ENCODE assay signal across 11 cellular contexts in genomic region chr6:30875244-30876038, GRCh38. TPM values are rescaled to one million over a fixed set of nuclear protein-coding genes. Genes with fewer than 3 reads are reported as not detected.
A peak's percentile ranks its signal among the peaks of the same experiment; 100 is the strongest.
DNase-seq lines count a peak whose midpoint lies in the region; ATAC-seq and TF ChIP-seq lines count a peak whose summit lies in the region.
"Had no signal": no experiment of that assay in that cellular context is flagged by ENCODE, and none has a peak within 500 bp of the region (broad histone marks: within the 10 kb centered on the region; RNA-seq: fewer than 3 reads in every experiment).

No MANE protein-coding gene starts in this region.

- H3K27ac ChIP-seq in RWPE1: peak overlapping the region; percentile 89
- H3K27ac ChIP-seq in hepatocyte: peak overlapping the region; percentile 61
- peak overlapping the region; percentile 14 to 70 (median 20) for H3K27ac ChIP-seq in thyroid gland
- no peak overlapping the region for H3K27ac ChIP-seq in caudate nucleus (ENCODE audit: low read depth, low read length)
- no peak overlapping the region for H3K27ac ChIP-seq in vagina
- H3K27ac ChIP-seq: HL-60 had no signal

- CTCF ChIA-PET in activated CD4-positive, alpha-beta T cell treated with anti-CD3 and anti-CD28 coated beads for 36 hours (lab: Charles Lee): interaction anchor here (0.6 to 2.0 kb wide), 3 partner anchors 46 to 188 kb away, joined by 3 to 13 read pairs (median 3); no protein-coding TSS in a partner anchor
- CTCF ChIA-PET in RWPE1 (lab: Yijun Ruan, JAX): interaction anchor here (0.7 kb wide), 1 partner anchor 47 kb away, joined by 3 read pairs; no protein-coding TSS in a partner anchor

- peaks cover 7% of the 10 kb centered on the region for H3K36me3 Mint-ChIP-seq in activated CD4-positive, alpha-beta T cell treated with anti-CD3 and anti-CD28 coated beads for 36 hours (ENCODE audit: low read depth)

- H3K4me2 ChIP-seq in hepatocyte: no peak overlapping the region

- H3K4me3 Mint-ChIP-seq in activated CD4-positive, alpha-beta T cell treated with anti-CD3 and anti-CD28 coated beads for 36 hours: no peak overlapping the region

- H3K4me1 ChIP-seq in hepatocyte (ENCODE audit: insufficient read depth): peaks cover 14% of the 10 kb centered on the region
- H3K4me1 ChIP-seq in thyroid gland: peaks cover 9 to 27% of the 10 kb centered on the region in 2 donors
- H3K4me1 ChIP-seq in vagina: peaks cover 31% of the 10 kb centered on the region

- no peaks in the 10 kb centered on the region for H3K79me2 ChIP-seq in hepatocyte

- H3K4me1 Mint-ChIP-seq in activated CD4-positive, alpha-beta T cell treated with anti-CD3 and anti-CD28 coated beads for 36 hours: peaks cover 39% of the 10 kb centered on the region

- TF ChIP-seq CTCF in RWPE1 (conservative IDR thresholded peaks at IDR 0.05; ENCODE audit: low read depth) (no peak), hepatocyte (IDR thresholded peaks at IDR 0.05; ENCODE audit: poor library complexity) (no peak), thyroid gland (IDR thresholded peaks at IDR 0.05) (no peak), vagina (IDR thresholded peaks at IDR 0.05) (no peak)

- POLR2A ChIA-PET in activated CD4-positive, alpha-beta T cell treated with anti-CD3 and anti-CD28 coated beads for 36 hours (lab: Charles Lee): no interaction called here
- POLR2A ChIA-PET in RWPE1 (lab: Yijun Ruan, JAX; ENCODE audit: low non-redundant PET): interaction anchor here (0.5 kb wide), 1 partner anchor 43 kb away, joined by 3 read pairs; no protein-coding TSS in a partner anchor

- H3K9me2 ChIP-seq in hepatocyte (replicated peaks; ENCODE audit: insufficient read depth): no peaks in the 10 kb centered on the region

- H3K27me3 ChIP-seq in hepatocyte (no peaks in the 10 kb centered on the region), thyroid gland (no peaks in the 10 kb centered on the region), vagina (no peaks in the 10 kb centered on the region)

- peak overlapping the region; percentile 2 for H3K27ac Mint-ChIP-seq in activated CD4-positive, alpha-beta T cell treated with anti-CD3 and anti-CD28 coated beads for 36 hours

- TF ChIP-seq POLR2A in thyroid gland (IDR thresholded peaks at IDR 0.05) (no peak), vagina (IDR thresholded peaks at IDR 0.05) (no peak)

- H3K4me3 ChIP-seq in hepatocyte (no peak overlapping the region), thyroid gland (replicated peaks in 1 of 3) (no peak overlapping the region), vagina (no peak overlapping the region)

- H3K27me3 Mint-ChIP-seq in activated CD4-positive, alpha-beta T cell treated with anti-CD3 and anti-CD28 coated beads for 36 hours: no peaks in the 10 kb centered on the region

- no peak overlapping the region for H2AFZ ChIP-seq in hepatocyte

- DNase-seq in activated CD4-positive, alpha-beta T cell treated with anti-CD3 and anti-CD28 coated beads for 36 hours: no peak
- no peak for DNase-seq in activated CD4-positive, alpha-beta T cell treated with anti-CD3 and anti-CD28 coated beads, Interleukin-2, amount 50 U/mL, for 1 hour
- no peak for DNase-seq in RWPE1 (ENCODE audit: low spot score)
- no peak for DNase-seq in hepatocyte (ENCODE audit: low spot score)
- DNase-seq in thyroid gland: peak in 1 of 2 donors; percentile 37
- DNase-seq in caudate nucleus (lab: John Stamatoyannopoulos, UW): no peak
- no peak for DNase-seq in vagina (ENCODE audit: extremely low spot score in 2 of 2)
- no peak for DNase-seq in EL
- DNase-seq: NCI-H1694 had no signal

- 86% methylated on average over 18 of the region's 18 CpGs for WGBS in hepatocyte (ENCODE audit: low lambda C conversion rate, missing lambda C conversion rate)
- 82 to 86% methylated on average over 18 of the region's 18 CpGs for WGBS in thyroid gland, 2 donors

- H4K20me1 ChIP-seq in hepatocyte (ENCODE audit: insufficient read depth, poor library complexity, severe bottlenecking): no peaks in the 10 kb centered on the region

- intact Hi-C loops in activated CD4-positive, alpha-beta T cell treated with anti-CD3 and anti-CD28 coated beads for 36 hours (cut with DNase I, micrococcal nuclease): loop anchor here (2.0 to 5.0 kb wide), 4 partner anchors 133 to 198 kb away; partner anchors contain the start of gene FLOT1 (in 1 of the 2)
- intact Hi-C loops in thyroid gland (cut with DNase I): no loop called here
- intact Hi-C loops in vagina (cut with DNase I): loop anchor here (2.0 kb wide), 1 partner anchor 45 kb away; no protein-coding TSS in a partner anchor

- H3K9me3 Mint-ChIP-seq in activated CD4-positive, alpha-beta T cell treated with anti-CD3 and anti-CD28 coated beads for 36 hours (ENCODE audit: low read depth): peaks cover 12% of the 10 kb centered on the region

- H3K36me3 ChIP-seq in hepatocyte (replicated peaks; ENCODE audit: insufficient read depth, low read depth) (no peaks in the 10 kb centered on the region), thyroid gland (no peaks in the 10 kb centered on the region), vagina (no peaks in the 10 kb centered on the region)

- H3K9me3 ChIP-seq in hepatocyte (ENCODE audit: low read depth): no peaks in the 10 kb centered on the region
- no peaks in the 10 kb centered on the region for H3K9me3 ChIP-seq in thyroid gland
- H3K9me3 ChIP-seq in vagina: peaks cover under 1% of the 10 kb centered on the region

- ATAC-seq in activated CD4-positive, alpha-beta T cell treated with anti-CD3 and anti-CD28 coated beads for 36 hours: no peak

RNA-seq across cellular contexts. Expression of gene DDR1, which starts 8.9 kb away (rescaled TPM):
- total RNA-seq in activated CD4-positive, alpha-beta T cell treated with anti-CD3 and anti-CD28 coated beads for 36 hours: 10 to 100 TPM in 1 of 2 experiments, 1 to 10 TPM in 1; 9.5 to 12.6 TPM
- total RNA-seq in hepatocyte: 67.4 and 94.4 TPM in 2 replicates
- 94.4 and 104 TPM in 2 replicates for polyA plus RNA-seq in hepatocyte
- total RNA-seq in thyroid gland: 100 to 1,000 TPM in 3 of 4 donors, 10 to 100 TPM in 1; 93.4 to 207 (median 131) TPM
- total RNA-seq in vagina: 71.5 TPM

RNA-seq across cellular contexts. Expression of gene GTF2H4, which starts 32.6 kb away (rescaled TPM):
- total RNA-seq in activated CD4-positive, alpha-beta T cell treated with anti-CD3 and anti-CD28 coated beads for 36 hours: 10 to 100 TPM; 35.9 to 40.9 TPM
- total RNA-seq in hepatocyte (15.2 and 26.0 TPM in 2 replicates), thyroid gland (10 to 100 TPM in 3 of 4 donors, 1 to 10 TPM in 1; 9.5 to 34.4 (median 18.2) TPM), vagina (16.7 TPM)
- polyA plus RNA-seq in hepatocyte: 13.6 and 14.0 TPM in 2 replicates

RNA-seq across cellular contexts. Expression of gene VARS2, which starts 38.6 kb away (rescaled TPM):
- total RNA-seq in activated CD4-positive, alpha-beta T cell treated with anti-CD3 and anti-CD28 coated beads for 36 hours: 10 to 100 TPM; 68.1 to 81.1 TPM
- total RNA-seq in hepatocyte: 23.1 and 36.9 TPM in 2 replicates
- 20.8 and 21.6 TPM in 2 replicates for polyA plus RNA-seq in hepatocyte
- 10 to 100 TPM; 17.3 to 36.4 (median 30.6) TPM for total RNA-seq in thyroid gland
- total RNA-seq in vagina: 18.9 TPM

RNA-seq across cellular contexts. Expression of gene SFTA2, which starts 56.5 kb away (rescaled TPM):
- total RNA-seq in activated CD4-positive, alpha-beta T cell treated with anti-CD3 and anti-CD28 coated beads for 36 hours: not detected
- 1.1 TPM in 1 of 2 replicates, not detected in the other for total RNA-seq in hepatocyte
- 8.8 and 9.5 TPM in 2 replicates for polyA plus RNA-seq in hepatocyte
- 1 to 10 TPM in 1 of 4 donors, not detected in 3; 3.5 TPM for total RNA-seq in thyroid gland
- total RNA-seq in vagina: not detected
- total RNA-seq: temporal lobe had no signal

Comparison
In these comparisons a context has a peak if more than half of its experiments do, and no peak if none do; other contexts are left out.
1. H3K27ac ChIP-seq: peak in RWPE1 (single experiment), hepatocyte (single experiment) and thyroid gland (3 of 3); none in caudate nucleus (single experiment) and vagina (single experiment).